Comparison of ENCODE assay signal across 21 cellular contexts in the genomic region with DNA sequence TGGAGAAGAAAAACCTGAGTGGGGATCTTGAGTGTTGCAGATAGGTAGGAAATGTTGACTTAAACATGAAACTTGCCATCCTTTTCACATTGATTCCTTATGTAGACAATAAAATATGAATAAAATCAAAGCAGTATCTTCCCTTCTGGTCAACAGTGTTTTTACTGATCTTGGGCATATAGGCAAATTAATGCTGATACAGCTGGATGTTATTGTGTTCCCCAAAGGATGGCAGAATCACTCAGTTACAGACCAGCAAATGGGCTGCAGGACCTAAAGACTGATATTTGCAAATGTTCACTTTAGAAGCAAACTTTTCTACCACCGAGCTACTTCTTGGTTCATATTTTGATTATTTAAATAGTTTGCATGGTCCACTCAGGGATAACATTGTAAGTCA. TPM values are rescaled to one million over a fixed set of nuclear protein-coding genes. Genes with fewer than 3 reads are reported as not detected.
DNase-seq lines count a peak whose midpoint lies in the region; ATAC-seq, FAIRE-seq and TF ChIP-seq lines count a peak whose summit lies in the region.
"Had no signal": no experiment of that assay in that cellular context is flagged by ENCODE, and none has a peak within 500 bp of the region (broad histone marks: within the 10 kb centered on the region; RNA-seq: fewer than 3 reads in every experiment).

No MANE protein-coding gene starts in this region.

- H3K27ac Mint-ChIP-seq in activated CD8-positive, alpha-beta T cell treated with anti-CD3 and anti-CD28 coated beads for 36 hours = peak overlapping the region; percentile 43
- no peak overlapping the region for H3K27ac Mint-ChIP-seq in activated CD8-positive, alpha-beta T cell treated with anti-CD3 and anti-CD28 coated beads, Interleukin-2, amount 10 ng/mL, durations not matched to agents 7 days and 5 days
- H3K27ac Mint-ChIP-seq: B cell had no signal

- H3K4me1 ChIP-seq in A549 (peaks cover 10% of the 10 kb centered on the region; the same call in 2 of the 3 replicates), OCI-LY7 (ENCODE audit: insufficient read depth, low read length, poor library complexity, severe bottlenecking) (no peaks in the 10 kb centered on the region), K562 (replicated peaks in 1 of 2; ENCODE audit: control insufficient read depth in 2 of 2, insufficient read depth in 2 of 2, low read length in 2 of 2) (no peaks in the 10 kb centered on the region)

- H4K20me1 ChIP-seq in OCI-LY7 (ENCODE audit: insufficient read depth, low read length) (0 out of 2 replicates have a peak, but pooled peaks cover 3% of the 10 kb centered on the region), K562 (replicated peaks; ENCODE audit: control insufficient read depth, insufficient read depth, low read length) (no peaks in the 10 kb centered on the region)

- TSS peak; percentile 11 for BruUV-seq in OCI-LY7 (replicated peaks; lab: Mats Ljungman, UMichigan)
- no TSS peak for BruUV-seq in K562 (replicated peaks; lab: Mats Ljungman, UMichigan)

- H3K9ac ChIP-seq in K562 (ENCODE audit: insufficient read depth in 1 of 2, low read depth in 2 of 2, low read length in 2 of 2) = no peak overlapping the region

- H3K27ac ChIP-seq in A549 = no peak overlapping the region
- no peak overlapping the region for H3K27ac ChIP-seq in OCI-LY7 (ENCODE audit: low read depth, low read length, poor library complexity, severe bottlenecking)
- H3K27ac ChIP-seq in K562 (ENCODE audit: extremely low read depth, low read depth, low read length) = no peak overlapping the region

- peaks cover 12% of the 10 kb centered on the region for H3K4me1 Mint-ChIP-seq in activated CD8-positive, alpha-beta T cell treated with anti-CD3 and anti-CD28 coated beads for 36 hours (ENCODE audit: low read depth)
- peaks cover 4% of the 10 kb centered on the region for H3K4me1 Mint-ChIP-seq in activated CD8-positive, alpha-beta T cell treated with anti-CD3 and anti-CD28 coated beads, Interleukin-2, amount 10 ng/mL, durations not matched to agents 7 days and 5 days (ENCODE audit: low read depth)
- H3K4me1 Mint-ChIP-seq: B cell, CD14-positive monocyte had no signal

- H3K9me2 ChIP-seq in OCI-LY7 (ENCODE audit: insufficient read depth, low read length) = no peaks in the 10 kb centered on the region

- no peak overlapping the region for H3K4me3 ChIP-seq in A549
- H3K4me3 ChIP-seq in OCI-LY7 (ENCODE audit: low read depth, low read length, poor library complexity, severe bottlenecking) = no peak overlapping the region
- no peak overlapping the region for H3K4me3 ChIP-seq in K562
- H3K4me3 ChIP-seq: MG63 had no signal

- intact Hi-C loops in activated CD8-positive, alpha-beta T cell treated with anti-CD3 and anti-CD28 coated beads for 36 hours (cut with micrococcal nuclease) = no loop called here
- intact Hi-C loops in OCI-LY7 (cut with micrococcal nuclease; ENCODE audit: unreplicated experiment) = loop anchor here (10.0 kb wide), 1 partner anchor 77 kb away; no protein-coding TSS in a partner anchor
- intact Hi-C loops in K562 (cut with micrococcal nuclease) = loop anchor here (10.0 kb wide), 1 partner anchor 77 kb away; no protein-coding TSS in a partner anchor

- CTCF ChIA-PET in activated CD8-positive, alpha-beta T cell treated with anti-CD3 and anti-CD28 coated beads for 36 hours (lab: Charles Lee) = interaction anchor here (0.7 to 5.8 kb wide), 4 partner anchors 8 to 76 kb away, joined by 3 to 36 read pairs (median 3); no protein-coding TSS in a partner anchor
- CTCF ChIA-PET in activated CD8-positive, alpha-beta T cell treated with anti-CD3 and anti-CD28 coated beads, Interleukin-2, amount 10 ng/mL, durations not matched to agents 7 days and 5 days (lab: Charles Lee) = interaction anchor here (1.3 to 8.3 kb wide), 2 partner anchors 8 to 10 kb away, joined by 4 to 89 read pairs; no protein-coding TSS in a partner anchor
- CTCF ChIA-PET in A549 (lab: Yijun Ruan, JAX) (interaction anchor here (1.0 to 4.6 kb wide), 2 partner anchors 8 to 17 kb away, joined by 3 to 60 read pairs; no protein-coding TSS in a partner anchor), OCI-LY7 (lab: Charles Lee; ENCODE audit: unreplicated experiment) (interaction anchor here (0.6 kb wide), 1 partner anchor 83 kb away, joined by 8 read pairs; no protein-coding TSS in a partner anchor), K562 (lab: Yijun Ruan, JAX; ENCODE audit: low intra/inter-chr PET ratio) (no interaction called here)

- TF ChIP-seq POLR2A in A549 (IDR thresholded peaks at IDR 0.05; ENCODE audit: low read length) (no peak), K562 (conservative IDR thresholded peaks at IDR 0.05) (no peak)

- in situ Hi-C loops in K562 (cut with MboI) = no loop called here

- no peak for TF ChIP-seq RAD21 in A549 (conservative IDR thresholded peaks at IDR 0.05 in 1 of 2, IDR thresholded peaks at IDR 0.05 in 1 of 2)
- TF ChIP-seq RAD21 in K562 (CRISPR knock-in tag; conservative IDR thresholded peaks at IDR 0.05 in 1 of 2, IDR thresholded peaks at IDR 0.05 in 1 of 2) = no peak

- H3K27me3 ChIP-seq in K562 (ENCODE audit: control insufficient read depth in 2 of 2, insufficient read depth in 2 of 2, low read length in 2 of 2) = no peaks in the 10 kb centered on the region
- H3K27me3 ChIP-seq: MG63 had no signal

- H3K27me3 Mint-ChIP-seq in activated CD8-positive, alpha-beta T cell treated with anti-CD3 and anti-CD28 coated beads for 36 hours = no peaks in the 10 kb centered on the region
- no peaks in the 10 kb centered on the region for H3K27me3 Mint-ChIP-seq in activated CD8-positive, alpha-beta T cell treated with anti-CD3 and anti-CD28 coated beads, Interleukin-2, amount 10 ng/mL, durations not matched to agents 7 days and 5 days (ENCODE audit: low read depth)
- H3K27me3 Mint-ChIP-seq: B cell had no signal

- WGBS in A549 (ENCODE audit: missing lambda C conversion rate) = 100% methylated on average over 1 of the region's 1 CpG
- 92% methylated on average over 1 of the region's 1 CpG for WGBS in K562 (ENCODE audit: insufficient coverage, low coverage, missing lambda C conversion rate)

- TF ChIP-seq CTCF in activated CD8-positive, alpha-beta T cell treated with anti-CD3 and anti-CD28 coated beads for 36 hours (IDR thresholded peaks at IDR 0.05) = no peak
- TF ChIP-seq CTCF in A549 (IDR thresholded peaks at IDR 0.05) = no peak
- no peak for TF ChIP-seq CTCF in OCI-LY7 (conservative IDR thresholded peaks at IDR 0.05; ENCODE audit: low read length)
- TF ChIP-seq CTCF in K562 (IDR thresholded peaks at IDR 0.05 in 2 of 3, conservative IDR thresholded peaks at IDR 0.05 in 1 of 3; ENCODE audit: insufficient read depth in 2 of 3, low read depth in 1 of 3, low read length in 3 of 3) = no peak

- no peak for ATAC-seq in activated CD8-positive, alpha-beta T cell treated with anti-CD3 and anti-CD28 coated beads for 36 hours
- ATAC-seq in activated CD8-positive, alpha-beta T cell treated with anti-CD3 and anti-CD28 coated beads, Interleukin-2, amount 10 ng/mL, durations not matched to agents 7 days and 5 days = no peak
- ATAC-seq in A549 (no peak), K562 (no peak)

- H3K9me3 Mint-ChIP-seq in activated CD8-positive, alpha-beta T cell treated with anti-CD3 and anti-CD28 coated beads for 36 hours = no peaks in the 10 kb centered on the region
- no peaks in the 10 kb centered on the region for H3K9me3 Mint-ChIP-seq in activated CD8-positive, alpha-beta T cell treated with anti-CD3 and anti-CD28 coated beads, Interleukin-2, amount 10 ng/mL, durations not matched to agents 7 days and 5 days (ENCODE audit: insufficient read depth)

- no peak for TF ChIP-seq EP300 in A549 (IDR thresholded peaks at IDR 0.05)
- no peak for TF ChIP-seq EP300 in K562 (IDR thresholded peaks at IDR 0.05; ENCODE audit: low read length)

- no peaks in the 10 kb centered on the region for H3K9me1 ChIP-seq in K562 (ENCODE audit: control insufficient read depth, insufficient read depth, low read length)

- no peaks in the 10 kb centered on the region for H3K79me2 ChIP-seq in OCI-LY7 (ENCODE audit: insufficient read depth, low read depth, low read length)
- no peaks in the 10 kb centered on the region for H3K79me2 ChIP-seq in K562 (ENCODE audit: control insufficient read depth, insufficient read depth, low read length)

- peaks cover 92% of the 10 kb centered on the region for H3K36me3 ChIP-seq in OCI-LY7 (ENCODE audit: insufficient read depth, low read length)
- H3K36me3 ChIP-seq in K562 (ENCODE audit: control insufficient read depth, insufficient read depth, low read length) = peaks cover 84% of the 10 kb centered on the region

- POLR2A ChIA-PET in activated CD8-positive, alpha-beta T cell treated with anti-CD3 and anti-CD28 coated beads for 36 hours (lab: Charles Lee) = no interaction called here
- POLR2A ChIA-PET in activated CD8-positive, alpha-beta T cell treated with anti-CD3 and anti-CD28 coated beads, Interleukin-2, amount 10 ng/mL, durations not matched to agents 7 days and 5 days (lab: Charles Lee) = interaction anchor here (1.1 to 1.3 kb wide), 2 partner anchors 34 to 79 kb away, joined by 5 to 6 read pairs; a partner anchor contains a TSS
- POLR2A ChIA-PET in A549 (lab: Yijun Ruan, JAX) = no interaction called here
- POLR2A ChIA-PET in OCI-LY7 (lab: Charles Lee) = interaction anchor here (0.6 to 2.2 kb wide), 2 partner anchors 9 to 14 kb away, joined by 3 to 6 read pairs; no protein-coding TSS in a partner anchor
- POLR2A ChIA-PET in K562 (lab: Yijun Ruan, JAX) = interaction anchor here (0.8 kb wide), 1 partner anchor 87 kb away, joined by 3 read pairs; no protein-coding TSS in a partner anchor

- no peak overlapping the region for H2AFZ ChIP-seq in OCI-LY7 (ENCODE audit: low read length)
- no peak overlapping the region for H2AFZ ChIP-seq in K562 (ENCODE audit: low read depth, low read length)

- H3K36me3 Mint-ChIP-seq in activated CD8-positive, alpha-beta T cell treated with anti-CD3 and anti-CD28 coated beads for 36 hours (ENCODE audit: low read depth) = peaks cover 66% of the 10 kb centered on the region
- H3K36me3 Mint-ChIP-seq in activated CD8-positive, alpha-beta T cell treated with anti-CD3 and anti-CD28 coated beads, Interleukin-2, amount 10 ng/mL, durations not matched to agents 7 days and 5 days (ENCODE audit: low read depth) = peaks cover 80% of the 10 kb centered on the region

- no peak for DNase-seq in activated CD8-positive, alpha-beta T cell treated with anti-CD3 and anti-CD28 coated beads for 36 hours
- no peak for DNase-seq in activated CD8-positive, alpha-beta T cell treated with anti-CD3 and anti-CD28 coated beads, Interleukin-2, amount 10 ng/mL, durations not matched to agents 7 days and 5 days
- no peak for DNase-seq in A549 (ENCODE audit: low read depth in 1 of 2, low spot score in 1 of 2)
- DNase-seq in OCI-LY7 (ENCODE audit: low spot score) = no peak
- DNase-seq in K562 (ENCODE audit: extremely low read depth in 1 of 4, low spot score in 3 of 4) = no peak
- no peak for DNase-seq in GM19239 (ENCODE audit: insufficient read length, low spot score)
- DNase-seq in NCI-H1436 treated with DMSO at 0.1 percent for 48 hours (lab: John Stamatoyannopoulos, UW) = no peak
- DNase-seq: DMS53, EL, H7, MG63, NCI-H1417, NCI-H187, NCI-H446 treated with DMSO at 0.1 percent for 48 hours, NCI-H526 treated with DMSO at 0.1 percent for 48 hours, PC-3, RPMI8226, SHP77 had no signal

- no peaks in the 10 kb centered on the region for H3K9me3 ChIP-seq in A549
- H3K9me3 ChIP-seq in OCI-LY7 (ENCODE audit: low read length) = no peaks in the 10 kb centered on the region
- no peaks in the 10 kb centered on the region for H3K9me3 ChIP-seq in K562 (replicated peaks; ENCODE audit: control insufficient read depth, insufficient read depth, low read depth, low read length)
- H3K9me3 ChIP-seq: MG63 had no signal

- FAIRE-seq in A549 (lab: Jason Lieb, UNC) = no peak
- FAIRE-seq in K562 (lab: Jason Lieb, UNC) = no peak
- FAIRE-seq in GM19239 (lab: Jason Lieb, UNC) = no peak
- FAIRE-seq: D721Med had no signal

- no peak overlapping the region for H3K4me2 ChIP-seq in A549
- no peak overlapping the region for H3K4me2 ChIP-seq in OCI-LY7 (ENCODE audit: low read length)
- no peak overlapping the region for H3K4me2 ChIP-seq in K562 (ENCODE audit: insufficient read depth, low read length)

- no peak overlapping the region for H3K4me3 Mint-ChIP-seq in activated CD8-positive, alpha-beta T cell treated with anti-CD3 and anti-CD28 coated beads for 36 hours
- H3K4me3 Mint-ChIP-seq in activated CD8-positive, alpha-beta T cell treated with anti-CD3 and anti-CD28 coated beads, Interleukin-2, amount 10 ng/mL, durations not matched to agents 7 days and 5 days = no peak overlapping the region
- H3K4me3 Mint-ChIP-seq: B cell, CD14-positive monocyte had no signal

RNA-seq across cellular contexts. Expression of a gene that starts 33.9 kb away (rescaled TPM):
- 100 to 1,000 TPM; 237 to 241 TPM for total RNA-seq in activated CD8-positive, alpha-beta T cell treated with anti-CD3 and anti-CD28 coated beads for 36 hours
- total RNA-seq in activated CD8-positive, alpha-beta T cell treated with anti-CD3 and anti-CD28 coated beads, Interleukin-2, amount 10 ng/mL, durations not matched to agents 7 days and 5 days = 100 to 1,000 TPM; 231 to 238 TPM
- polyA plus RNA-seq in A549 (2011; rRNA removed) (102 and 105 TPM in 2 replicates), A549 (2017; fragmentation: RNase III; extraction: RNeasy Plus Mini Kit Qiagen cat#74134 plus additional on column Dnase treatment) (155 to 164 TPM (median 159 TPM) in 3 replicates), K562 (2011; rRNA removed) (58.4 and 66.7 TPM in 2 replicates), K562 (2014; fragmentation: Illumina TruSeq; extraction: Trizol) (130 and 153 TPM in 2 replicates), K562 (2014; fragmentation: Nextera tagmentation; extraction: Ambion mirVana) (100 to 1,000 TPM in 1 of 2 experiments, 10 to 100 TPM in 1; 90.9 to 147 TPM), K562 (2014; rRNA removed) (84.6 and 98.8 TPM in 2 replicates)
- 75.2 and 80.8 TPM in 2 replicates for polyA plus RNA-seq in A549 (2012; cell fraction: cytosol; rRNA removed)
- polyA plus RNA-seq in A549 (2012; cell fraction: nucleus; rRNA removed) = 78.3 and 107 TPM in 2 replicates
- 131 and 132 TPM in 2 replicates for polyA minus RNA-seq in A549 (2011; rRNA and poly(A)+ RNA removed)
- total RNA-seq in OCI-LY7 (2014; rRNA removed; shearing (Covaris generic)) = 73.7 and 100 TPM in 2 replicates
- total RNA-seq in OCI-LY7 (2022) (163 and 166 TPM in 2 replicates), K562 (2014; rRNA removed) (93.9 and 117 TPM in 2 replicates), K562 (2014; rRNA removed; fragmentation: Illumina TruSeq; extraction: Trizol) (81.4 and 85.0 TPM in 2 replicates), K562 (2015; rRNA removed; fragmentation: Illumina TruSeq; extraction: Trizol) (79.2 and 82.3 TPM in 2 replicates), K562 (2021) (158 and 161 TPM in 2 replicates)
- 169 and 171 TPM in 2 replicates for total RNA-seq in K562 (2011; cell fraction: chromatin; rRNA removed; ENCODE audit: low replicate concordance)
- total RNA-seq in K562 (2011; cell fraction: nucleolus; rRNA removed) = 83.2 and 83.8 TPM in 2 replicates
- 85.4 and 89.0 TPM in 2 replicates for total RNA-seq in K562 (2011; cell fraction: nucleoplasm; rRNA removed)
- 40.8 and 44.5 TPM in 2 replicates for polyA plus RNA-seq in K562 (2011; cell fraction: cytosol; rRNA removed)
- polyA plus RNA-seq in K562 (2011; cell fraction: nucleus; rRNA removed) = 68.4 and 70.6 TPM in 2 replicates
- 85.3 and 125 TPM in 2 replicates for polyA plus RNA-seq in K562 (2012)
- 134 and 150 TPM in 2 replicates for polyA minus RNA-seq in K562 (2011; rRNA and poly(A)+ RNA removed)
- polyA minus RNA-seq in K562 (2011; cell fraction: cytosol; rRNA and poly(A)+ RNA removed) = 106 and 120 TPM in 2 replicates
- polyA minus RNA-seq in K562 (2011; cell fraction: nucleus; rRNA and poly(A)+ RNA removed) = 41.2 and 61.8 TPM in 2 replicates

RNA-seq across cellular contexts. Expression of a gene that starts 43.3 kb away (rescaled TPM):
- 1 to 10 TPM; 1.3 to 1.6 TPM for total RNA-seq in activated CD8-positive, alpha-beta T cell treated with anti-CD3 and anti-CD28 coated beads for 36 hours
- 1 to 10 TPM; 1.9 to 2.1 TPM for total RNA-seq in activated CD8-positive, alpha-beta T cell treated with anti-CD3 and anti-CD28 coated beads, Interleukin-2, amount 10 ng/mL, durations not matched to agents 7 days and 5 days
- polyA plus RNA-seq in A549 (2011; rRNA removed) (0.60 and 0.84 TPM in 2 replicates), A549 (2017; fragmentation: RNase III; extraction: RNeasy Plus Mini Kit Qiagen cat#74134 plus additional on column Dnase treatment) (1.6 to 1.9 TPM (median 1.7 TPM) in 3 replicates), K562 (2011; rRNA removed) (0.12 and 0.24 TPM in 2 replicates), K562 (2014; fragmentation: Illumina TruSeq; extraction: Trizol) (0.32 and 0.34 TPM in 2 replicates), K562 (2014; fragmentation: Nextera tagmentation; extraction: Ambion mirVana) (under 1 TPM; 0.06 to 0.07 TPM), K562 (2014; rRNA removed) (0.11 and 0.40 TPM in 2 replicates)
- polyA plus RNA-seq in A549 (2012; cell fraction: cytosol; rRNA removed) = 0.11 and 0.13 TPM in 2 replicates
- polyA plus RNA-seq in A549 (2012; cell fraction: nucleus; rRNA removed) = 0.11 and 0.20 TPM in 2 replicates
- polyA minus RNA-seq in A549 (2011; rRNA and poly(A)+ RNA removed) = 0.39 and 0.74 TPM in 2 replicates
- total RNA-seq in OCI-LY7 (2014; rRNA removed; shearing (Covaris generic)) = 0.31 and 0.92 TPM in 2 replicates
- total RNA-seq in OCI-LY7 (2022) (0.57 TPM in 2 replicates), K562 (2014; rRNA removed) (0.41 and 0.50 TPM in 2 replicates), K562 (2014; rRNA removed; fragmentation: Illumina TruSeq; extraction: Trizol) (0.61 and 0.76 TPM in 2 replicates), K562 (2015; rRNA removed; fragmentation: Illumina TruSeq; extraction: Trizol) (0.75 and 0.94 TPM in 2 replicates), K562 (2021) (0.35 and 0.40 TPM in 2 replicates)
- 0.25 and 1.1 TPM in 2 replicates for total RNA-seq in K562 (2011; cell fraction: chromatin; rRNA removed; ENCODE audit: low replicate concordance)
- 0.13 and 0.17 TPM in 2 replicates for total RNA-seq in K562 (2011; cell fraction: nucleolus; rRNA removed)
- 0.73 and 1.3 TPM in 2 replicates for total RNA-seq in K562 (2011; cell fraction: nucleoplasm; rRNA removed)
- polyA plus RNA-seq in K562 (2011; cell fraction: cytosol; rRNA removed) = 0.07 TPM in 2 replicates
- polyA plus RNA-seq in K562 (2011; cell fraction: nucleus; rRNA removed) = 0.06 and 0.11 TPM in 2 replicates
- 0.30 and 0.50 TPM in 2 replicates for polyA plus RNA-seq in K562 (2012)
- polyA minus RNA-seq in K562 (2011; rRNA and poly(A)+ RNA removed) = 0.48 and 0.63 TPM in 2 replicates
- 0.48 TPM in 1 of 2 replicates, not detected in the other for polyA minus RNA-seq in K562 (2011; cell fraction: cytosol; rRNA and poly(A)+ RNA removed)
- polyA minus RNA-seq in K562 (2011; cell fraction: nucleus; rRNA and poly(A)+ RNA removed) = 0.27 and 0.78 TPM in 2 replicates
- polyA plus RNA-seq: CD14-positive monocyte had no signal

Comparison
In these comparisons a context has a peak if more than half of its experiments do, and no peak if none do; other contexts are left out.
1. POLR2A ChIA-PET loops: an anchor here in activated CD8-positive, alpha-beta T cell treated with anti-CD3 and anti-CD28 coated beads, Interleukin-2, amount 10 ng/mL, durations not matched to agents 7 days and 5 days (1.1 to 1.3 kb wide), OCI-LY7 (0.6 to 2.2 kb wide) and K562 (0.8 kb wide); none called in activated CD8-positive, alpha-beta T cell treated with anti-CD3 and anti-CD28 coated beads for 36 hours and A549.